Comparison of ENCODE assay signal across 18 cellular contexts in genomic region chr19:34393629-34394028, GRCh38. TPM values are rescaled to one million over a fixed set of nuclear protein-coding genes. Genes with fewer than 3 reads are reported as not detected.
DNase-seq lines count a peak whose midpoint lies in the region; ATAC-seq and TF ChIP-seq lines count a peak whose summit lies in the region.
"Had no signal": no experiment of that assay in that cellular context is flagged by ENCODE, and none has a peak within 500 bp of the region (broad histone marks: within the 10 kb centered on the region; RNA-seq: fewer than 3 reads in every experiment).

No MANE protein-coding gene starts in this region.

- TF ChIP-seq EP300 in stomach (IDR thresholded peaks at IDR 0.05) = no peak

- no peak for TF ChIP-seq CTCF in GM10248 (IDR thresholded peaks at IDR 0.05; ENCODE audit: control extremely low read depth, extremely low read depth, low read depth, missing control alignments)
- TF ChIP-seq CTCF in hepatocyte (IDR thresholded peaks at IDR 0.05; ENCODE audit: poor library complexity) = no peak
- no peak for TF ChIP-seq CTCF in stomach (IDR thresholded peaks at IDR 0.05)

- intact Hi-C loops in posterior cingulate gyrus (cut with DNase I) = no loop called here
- intact Hi-C loops in stomach (cut with DNase I; ENCODE audit: low total_unique reads) = no loop called here

- no peak overlapping the region for H2AFZ ChIP-seq in hepatocyte

- CTCF ChIA-PET in GM10248 (lab: Yijun Ruan, JAX) = no interaction called here

- POLR2A ChIA-PET in GM10248 (lab: Yijun Ruan, JAX) = no interaction called here

- H3K9me2 ChIP-seq in hepatocyte (replicated peaks; ENCODE audit: insufficient read depth) = no peaks in the 10 kb centered on the region
- H3K9me2 ChIP-seq: SK-N-SH had no signal

- H4K20me1 ChIP-seq in hepatocyte (ENCODE audit: insufficient read depth, poor library complexity, severe bottlenecking) = no peaks in the 10 kb centered on the region

- no peaks in the 10 kb centered on the region for H3K36me3 ChIP-seq in hepatocyte (replicated peaks; ENCODE audit: insufficient read depth, low read depth)
- H3K36me3 ChIP-seq in stomach = peaks cover 68 to 100% (median 100%) of the 10 kb centered on the region in 4 donors

- no peak for ATAC-seq in stimulated activated effector memory CD8-positive, alpha-beta T cell treated with anti-CD3 and anti-CD28 coated beads, Interleukin-12 subunit alpha, Interleukin-12 subunit beta, amount 100 ng/mL, for 72 hours
- ATAC-seq: Right ventricle myocardium inferior had no signal

- H3K4me3 ChIP-seq in hepatocyte (no peak overlapping the region), stomach (no peak overlapping the region)
- H3K4me3 ChIP-seq: A549; BLaER1 treated with 17β-estradiol and CSF1 and Interleukin-3, amounts not matched to agents 10 nM and 100 nM had no signal

- no peaks in the 10 kb centered on the region for H3K9me3 Mint-ChIP-seq in stimulated activated effector memory CD8-positive, alpha-beta T cell treated with anti-CD3 and anti-CD28 coated beads, Interleukin-12 subunit alpha, Interleukin-12 subunit beta, amount 100 ng/mL, for 72 hours
- H3K9me3 Mint-ChIP-seq: CD8-positive, alpha-beta memory T cell had no signal

- no peak overlapping the region for H3K27ac Mint-ChIP-seq in stimulated activated effector memory CD8-positive, alpha-beta T cell treated with anti-CD3 and anti-CD28 coated beads, Interleukin-12 subunit alpha, Interleukin-12 subunit beta, amount 100 ng/mL, for 72 hours

- 95% methylated on average over 12 of the region's 14 CpGs for WGBS in hepatocyte (ENCODE audit: low lambda C conversion rate, missing lambda C conversion rate)
- WGBS in stomach, 5 donors = 66 to 78% (median 73%) methylated on average over 12 to 14 of the region's 14 CpGs

- H3K4me3 Mint-ChIP-seq in stimulated activated effector memory CD8-positive, alpha-beta T cell treated with anti-CD3 and anti-CD28 coated beads, Interleukin-12 subunit alpha, Interleukin-12 subunit beta, amount 100 ng/mL, for 72 hours = no peak overlapping the region
- H3K4me3 Mint-ChIP-seq: CD8-positive, alpha-beta memory T cell had no signal

- H3K79me2 ChIP-seq in hepatocyte = no peaks in the 10 kb centered on the region

- DNase-seq in AG20443 (ENCODE audit: low spot score) = peak; percentile 5
- peak; percentile 7 for DNase-seq in GM10248 (ENCODE audit: extremely low spot score)
- peak; percentile 43 for DNase-seq in SHP77 treated with DMSO at 0.1 percent for 48 hours (lab: John Stamatoyannopoulos, UW)
- peak in 7 of 10 donors; percentile 13 to 89 (median 25) for DNase-seq in posterior cingulate gyrus
- DNase-seq in hepatocyte (ENCODE audit: low spot score) = no peak
- no peak for DNase-seq in stomach
- no peak for DNase-seq in NCI-H1048 (lab: John Stamatoyannopoulos, UW)
- no peak for DNase-seq in stimulated activated effector memory CD8-positive, alpha-beta T cell treated with anti-CD3 and anti-CD28 coated beads, Interleukin-12 subunit alpha, Interleukin-12 subunit beta, amount 100 ng/mL, for 72 hours (ENCODE audit: low spot score in 2 of 2)
- DNase-seq: CD8-positive, alpha-beta memory T cell; DND-41; NCI-H1417 treated with DMSO at 0.1 percent for 48 hours; NCI-H1930; NCI-H345; NCI-H524 treated with DMSO at 0.1 percent for 48 hours; SK-N-SH had no signal

- no peak for TF ChIP-seq POLR2A in stomach (IDR thresholded peaks at IDR 0.05)

- H3K27me3 ChIP-seq in hepatocyte (no peaks in the 10 kb centered on the region), stomach (no peaks in the 10 kb centered on the region)
- H3K27me3 ChIP-seq: BLaER1 treated with 17β-estradiol and CSF1 and Interleukin-3, amounts not matched to agents 10 nM and 100 nM had no signal

- H3K9me3 ChIP-seq in hepatocyte (ENCODE audit: low read depth) = no peaks in the 10 kb centered on the region
- no peaks in the 10 kb centered on the region for H3K9me3 ChIP-seq in stomach
- H3K9me3 ChIP-seq: A549; BLaER1 treated with 17β-estradiol and CSF1 and Interleukin-3, amounts not matched to agents 10 nM and 100 nM; SK-N-SH had no signal

- H3K27ac ChIP-seq in hepatocyte (no peak overlapping the region), stomach (no peak overlapping the region)
- H3K27ac ChIP-seq: A549; BLaER1 treated with 17β-estradiol and CSF1 and Interleukin-3, amounts not matched to agents 10 nM and 100 nM had no signal

- H3K4me1 ChIP-seq in hepatocyte (ENCODE audit: insufficient read depth) (no peaks in the 10 kb centered on the region), stomach (no peaks in the 10 kb centered on the region)
- H3K4me1 ChIP-seq: A549; BLaER1 treated with 17β-estradiol and CSF1 and Interleukin-3, amounts not matched to agents 10 nM and 100 nM had no signal

- peaks cover 1% of the 10 kb centered on the region for H3K4me1 Mint-ChIP-seq in stimulated activated effector memory CD8-positive, alpha-beta T cell treated with anti-CD3 and anti-CD28 coated beads, Interleukin-12 subunit alpha, Interleukin-12 subunit beta, amount 100 ng/mL, for 72 hours
- H3K4me1 Mint-ChIP-seq: CD8-positive, alpha-beta memory T cell had no signal

- no peak overlapping the region for H3K4me2 ChIP-seq in hepatocyte
- H3K4me2 ChIP-seq: A549; BLaER1 treated with 17β-estradiol and CSF1 and Interleukin-3, amounts not matched to agents 10 nM and 100 nM; SK-N-SH had no signal

- H3K36me3 Mint-ChIP-seq in stimulated activated effector memory CD8-positive, alpha-beta T cell treated with anti-CD3 and anti-CD28 coated beads, Interleukin-12 subunit alpha, Interleukin-12 subunit beta, amount 100 ng/mL, for 72 hours = no peaks in the 10 kb centered on the region

RNA-seq across cellular contexts. Expression of gene PDCD2L, which starts 10.6 kb away (rescaled TPM):
- 9.8 and 12.4 TPM in 2 replicates for total RNA-seq in hepatocyte
- polyA plus RNA-seq in hepatocyte = 6.3 and 7.3 TPM in 2 replicates
- total RNA-seq in stomach = 10 to 100 TPM in 2 of 5 donors, 1 to 10 TPM in 3; 4.6 to 33.5 (median 9.0) TPM
- 10 to 100 TPM in 2 of 3 donors, 1 to 10 TPM in 1; 9.5 to 13.6 (median 11.7) TPM for polyA plus RNA-seq in stomach

RNA-seq across cellular contexts. Expression of gene GPI, which starts 28.6 kb away (rescaled TPM):
- total RNA-seq in hepatocyte (82.9 and 117 TPM in 2 replicates), stomach (100 to 1,000 TPM in 4 of 5 donors, 10 to 100 TPM in 1; 93.2 to 306 (median 110) TPM)
- polyA plus RNA-seq in hepatocyte (120 and 124 TPM in 2 replicates), stomach (10 to 100 TPM; 66.1 to 80.9 (median 67.8) TPM)

RNA-seq across cellular contexts. Expression of gene UBA2, which starts 34.6 kb away (rescaled TPM):
- total RNA-seq in hepatocyte (112 and 125 TPM in 2 replicates), stomach (100 to 1,000 TPM in 1 of 5 donors, 10 to 100 TPM in 4; 39.1 to 146 (median 61.6) TPM)
- polyA plus RNA-seq in hepatocyte (61.4 and 65.0 TPM in 2 replicates), stomach (10 to 100 TPM; 35.4 to 73.2 (median 51.7) TPM)

Comparison
In these comparisons a context has a peak if more than half of its experiments do, and no peak if none do; other contexts are left out.
1. DNase-seq: peak in AG20443 (single experiment), GM10248 (single experiment), SHP77 treated with DMSO at 0.1 percent for 48 hours (single experiment) and posterior cingulate gyrus (7 of 10); none in hepatocyte (single experiment), stomach (single experiment), NCI-H1048 (single experiment) and stimulated activated effector memory CD8-positive, alpha-beta T cell treated with anti-CD3 and anti-CD28 coated beads, Interleukin-12 subunit alpha, Interleukin-12 subunit beta, amount 100 ng/mL, for 72 hours (0 of 2).